Comparison of ENCODE assay signal across 7 cellular contexts in genomic region chr10:89351402-89352038, GRCh38. TPM values are rescaled to one million over a fixed set of nuclear protein-coding genes. Genes with fewer than 3 reads are reported as not detected.
DNase-seq lines count a peak whose midpoint lies in the region; ATAC-seq and TF ChIP-seq lines count a peak whose summit lies in the region.

No MANE protein-coding gene starts in this region.

- peak overlapping the region; percentile 97 for H3K9ac ChIP-seq in adipocyte (ENCODE audit: low read length)

- WGBS in right lobe of liver (ENCODE audit: insufficient coverage, low coverage, low lambda C conversion rate, missing lambda C conversion rate): 8% methylated on average over 7 of the region's 7 CpGs
- 24% methylated on average over 7 of the region's 7 CpGs for WGBS in urinary bladder

- TF ChIP-seq POLR2A in right lobe of liver (IDR thresholded peaks at IDR 0.05): peak; percentile 13

- ATAC-seq in GM19397 (IDR thresholded peaks at IDR 0.05; ENCODE audit: unreplicated experiment) (peak; percentile 63), HG03060 (IDR thresholded peaks at IDR 0.05; ENCODE audit: low read depth, unreplicated experiment) (peak; percentile 65), right lobe of liver (peak; percentile 17 to 38 (median 21))

- H3K9me3 ChIP-seq in adipocyte (ENCODE audit: control insufficient read depth, low read length) (no peaks in the 10 kb centered on the region), right lobe of liver (no peaks in the 10 kb centered on the region)

- no peak for TF ChIP-seq CTCF in right lobe of liver (IDR thresholded peaks at IDR 0.05)

- DNase-seq in adipocyte (ENCODE audit: low read depth) (no peak), right lobe of liver (no peak), foreskin melanocyte (no peak), DMS153 (lab: John Stamatoyannopoulos, UW) (no peak)

- no peaks in the 10 kb centered on the region for H3K36me3 ChIP-seq in adipocyte (ENCODE audit: control insufficient read depth, insufficient read depth, low read length, severe bottlenecking)
- H3K36me3 ChIP-seq in right lobe of liver: no peaks in the 10 kb centered on the region
- H3K36me3 ChIP-seq in urinary bladder (ENCODE audit: insufficient read depth): no peaks in the 10 kb centered on the region

- H3K4me3 ChIP-seq in adipocyte (ENCODE audit: low read length): peak overlapping the region; percentile 70
- peak overlapping the region in 1 of 3 donors; percentile 8 for H3K4me3 ChIP-seq in right lobe of liver
- H3K4me3 ChIP-seq in urinary bladder (ENCODE audit: low read depth, low read length): no peak overlapping the region

- intact Hi-C loops in right lobe of liver (cut with DNase I): no loop called here

- peaks cover 59% of the 10 kb centered on the region for H3K4me1 ChIP-seq in adipocyte (ENCODE audit: control insufficient read depth, insufficient read depth, low read length)
- H3K4me1 ChIP-seq in right lobe of liver: peaks cover 0 to 60% (median 31%) of the 10 kb centered on the region in 4 donors
- H3K4me1 ChIP-seq in urinary bladder (ENCODE audit: insufficient read depth): no peaks in the 10 kb centered on the region

- H3K27ac ChIP-seq in right lobe of liver: peak overlapping the region; percentile 93 to 99 (median 96)
- H3K27ac ChIP-seq in urinary bladder (ENCODE audit: low read depth): peak overlapping the region; percentile 77

- H3K27me3 ChIP-seq in adipocyte (replicated peaks; ENCODE audit: control insufficient read depth, insufficient read depth, low read length): no peaks in the 10 kb centered on the region
- no peaks in the 10 kb centered on the region for H3K27me3 ChIP-seq in right lobe of liver

RNA-seq across cellular contexts. Expression of gene IFIT3, which starts 23.7 kb away (rescaled TPM):
- total RNA-seq in right lobe of liver (10 to 100 TPM in 4 of 6 experiments, 1 to 10 TPM in 2; 7.5 to 17.9 (median 11.5) TPM), urinary bladder (23.4 TPM)
- 11.2 TPM for polyA plus RNA-seq in urinary bladder

RNA-seq across cellular contexts. Expression of gene IFIT1B, which starts 26.3 kb away (rescaled TPM):
- 1 to 10 TPM in 1 of 6 experiments, not detected in 5; 1.2 TPM for total RNA-seq in right lobe of liver
- 2.2 TPM for total RNA-seq in urinary bladder
- not detected for polyA plus RNA-seq in urinary bladder

RNA-seq across cellular contexts. Expression of gene IFIT1, which starts 40.9 kb away (rescaled TPM):
- total RNA-seq in right lobe of liver: 10 to 100 TPM in 3 of 6 experiments, 1 to 10 TPM in 3; 3.6 to 12.9 (median 10.0) TPM
- total RNA-seq in urinary bladder: 40.8 TPM
- 14.1 TPM for polyA plus RNA-seq in urinary bladder

RNA-seq across cellular contexts. Expression of gene IFIT2, which starts 49.7 kb away (rescaled TPM):
- total RNA-seq in right lobe of liver (10 to 100 TPM in 3 of 6 experiments, 1 to 10 TPM in 3; 4.7 to 12.4 (median 9.8) TPM), urinary bladder (18.7 TPM)
- 3.7 TPM for polyA plus RNA-seq in urinary bladder
